ENCODE assay signal across 8 cellular contexts in the genomic region with DNA sequence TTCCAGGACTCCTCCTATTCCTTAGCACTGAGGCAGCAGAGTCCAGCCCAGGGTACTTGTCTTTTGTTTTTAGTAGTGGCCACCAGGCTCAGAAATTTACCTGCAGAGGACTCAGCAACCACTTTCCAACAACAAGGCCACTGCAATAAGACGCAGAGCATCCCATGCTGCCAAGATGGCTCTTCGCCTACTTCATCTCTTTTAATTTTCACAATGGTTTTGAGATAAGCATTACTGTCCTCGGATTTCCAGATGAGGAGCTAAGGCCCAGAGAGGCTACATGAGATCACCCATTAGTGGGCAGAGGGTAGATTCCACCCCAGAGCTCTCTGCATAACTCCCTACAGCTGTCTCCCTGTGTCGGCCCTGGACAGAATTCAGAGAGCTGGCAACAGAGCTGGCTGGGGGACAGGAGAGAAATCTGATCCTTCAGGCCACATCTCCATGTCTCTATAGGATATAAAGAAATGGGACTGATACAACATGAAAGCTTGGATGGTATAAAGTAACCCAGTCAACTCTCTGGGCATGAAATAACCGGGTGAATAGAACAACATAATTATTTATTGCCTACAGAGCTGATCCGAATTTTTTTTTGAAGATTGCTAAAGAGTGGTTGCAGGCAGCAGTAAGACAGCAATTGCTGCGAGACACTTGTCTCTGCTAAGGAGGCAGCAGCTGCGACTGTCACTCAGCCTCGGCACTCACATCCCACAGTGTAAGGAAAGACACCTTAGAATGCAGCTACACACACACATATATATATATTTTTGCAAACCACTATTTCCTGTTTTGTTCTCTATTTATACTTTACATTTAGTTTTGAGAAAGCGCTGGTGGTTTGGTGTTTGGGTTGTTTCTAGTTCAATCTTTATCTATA. TPM values are rescaled to one million over a fixed set of nuclear protein-coding genes. Genes with fewer than 3 reads are reported as not detected.
DNase-seq lines count a peak whose midpoint lies in the region; ATAC-seq and TF ChIP-seq lines count a peak whose summit lies in the region.

No MANE protein-coding gene starts in this region.

- H3K27ac ChIP-seq in psoas muscle: peak overlapping the region; percentile 78

- peaks cover 13% of the 10 kb centered on the region for H3K36me3 Mint-ChIP-seq in T-cell

- no peak overlapping the region for H3K4me3 ChIP-seq in psoas muscle

- H3K27me3 Mint-ChIP-seq in T-cell: no peaks in the 10 kb centered on the region

- H3K27me3 ChIP-seq in psoas muscle (ENCODE audit: insufficient read depth in 3 of 3, low read length in 2 of 3): no peaks in the 10 kb centered on the region

- no peaks in the 10 kb centered on the region for H3K9me3 Mint-ChIP-seq in T-cell

- no peaks in the 10 kb centered on the region for H3K9me3 ChIP-seq in psoas muscle

- POLR2A ChIA-PET in T-cell (lab: Charles Lee): interaction anchor here (0.6 to 2.3 kb wide), 4 partner anchors 28 to 51 kb away, joined by 4 to 18 read pairs (median 8); a partner anchor contains a TSS

- H3K4me1 Mint-ChIP-seq in T-cell: peaks cover 85 to 91% (median 89%) of the 10 kb centered on the region in 3 donors

- no peaks in the 10 kb centered on the region for H3K36me3 ChIP-seq in psoas muscle (ENCODE audit: insufficient read depth in 1 of 2, low read depth in 1 of 2)

- intact Hi-C loops in psoas muscle (cut with DNase I): no loop called here

- no peak for TF ChIP-seq CTCF in psoas muscle (IDR thresholded peaks at IDR 0.05)

- peak overlapping the region; percentile 68 to 73 (median 68) for H3K4me3 Mint-ChIP-seq in T-cell

- CTCF ChIA-PET in T-cell (lab: Charles Lee): interaction anchor here (0.5 to 2.5 kb wide), 10 partner anchors 34 to 106 kb away, joined by 3 to 17 read pairs (median 5); a partner anchor contains a TSS

- peak; percentile 18 for DNase-seq in GM19238 (ENCODE audit: insufficient read length, low spot score)
- DNase-seq in T-cell: peak in 33 of 34 experiments; percentile 20 to 76 (median 50)
- DNase-seq in psoas muscle: peak; percentile 69 to 86
- DNase-seq in HT-29 (ENCODE audit: low spot score): no peak
- no peak for DNase-seq in AG08395 (ENCODE audit: low spot score)
- DNase-seq in NCI-H1105 (lab: John Stamatoyannopoulos, UW): no peak
- DNase-seq in dedifferentiated amniotic fluid mesenchymal stem cell (ENCODE audit: extremely low spot score): no peak

- peaks cover 25% of the 10 kb centered on the region for H3K4me1 ChIP-seq in psoas muscle

- 27 to 41% (median 31%) methylated on average over 10 of the region's 10 CpGs for WGBS in psoas muscle, 3 donors

- ATAC-seq in HG02884 (IDR thresholded peaks at IDR 0.05; ENCODE audit: unreplicated experiment) (peak; percentile 66), T-cell (replicated peaks in 1 of 4) (peak; percentile 73 to 85 (median 80)), psoas muscle (peak; percentile 96 to 98 (median 96))

- peak overlapping the region; percentile 85 to 98 for H3K27ac Mint-ChIP-seq in T-cell

RNA-seq across cellular contexts. Expression of a gene that starts 37.2 kb away (rescaled TPM):
- total RNA-seq in T-cell: 100 to 1,000 TPM in 1 of 5 donors, 10 to 100 TPM in 4; 71.4 to 106 (median 82.3) TPM
- total RNA-seq in psoas muscle: under 1 TPM in 3 of 4 donors, not detected in 1; 0.15 to 0.21 (median 0.15) TPM
- under 1 TPM in 1 of 3 donors, not detected in 2; 0.03 TPM for polyA plus RNA-seq in psoas muscle
- total RNA-seq in HT-29 (2014; rRNA removed; shearing (Covaris generic)): 0.25 TPM in 1 of 2 replicates, not detected in the other

Comparison
In these comparisons a context has a peak if more than half of its experiments do, and no peak if none do; other contexts are left out.
1. DNase-seq: peak in GM19238 (single experiment), T-cell (33 of 34) and psoas muscle (2 of 2); none in HT-29 (single experiment), AG08395 (single experiment), NCI-H1105 (single experiment) and dedifferentiated amniotic fluid mesenchymal stem cell (single experiment).
2. RNA of a gene that starts 37.2 kb away (total RNA-seq): 71.4 to 106 TPM in T-cell; 0.25 TPM in HT-29 and 0.15 to 0.21 TPM in psoas muscle; every median in the first group is over 10 times any median in the second.
3. Peak in every context shown above with its lines, with median percentiles within 50 percentile points of each other: ATAC-seq.